ENCODE assay signal across 16 cellular contexts in the genomic region with DNA sequence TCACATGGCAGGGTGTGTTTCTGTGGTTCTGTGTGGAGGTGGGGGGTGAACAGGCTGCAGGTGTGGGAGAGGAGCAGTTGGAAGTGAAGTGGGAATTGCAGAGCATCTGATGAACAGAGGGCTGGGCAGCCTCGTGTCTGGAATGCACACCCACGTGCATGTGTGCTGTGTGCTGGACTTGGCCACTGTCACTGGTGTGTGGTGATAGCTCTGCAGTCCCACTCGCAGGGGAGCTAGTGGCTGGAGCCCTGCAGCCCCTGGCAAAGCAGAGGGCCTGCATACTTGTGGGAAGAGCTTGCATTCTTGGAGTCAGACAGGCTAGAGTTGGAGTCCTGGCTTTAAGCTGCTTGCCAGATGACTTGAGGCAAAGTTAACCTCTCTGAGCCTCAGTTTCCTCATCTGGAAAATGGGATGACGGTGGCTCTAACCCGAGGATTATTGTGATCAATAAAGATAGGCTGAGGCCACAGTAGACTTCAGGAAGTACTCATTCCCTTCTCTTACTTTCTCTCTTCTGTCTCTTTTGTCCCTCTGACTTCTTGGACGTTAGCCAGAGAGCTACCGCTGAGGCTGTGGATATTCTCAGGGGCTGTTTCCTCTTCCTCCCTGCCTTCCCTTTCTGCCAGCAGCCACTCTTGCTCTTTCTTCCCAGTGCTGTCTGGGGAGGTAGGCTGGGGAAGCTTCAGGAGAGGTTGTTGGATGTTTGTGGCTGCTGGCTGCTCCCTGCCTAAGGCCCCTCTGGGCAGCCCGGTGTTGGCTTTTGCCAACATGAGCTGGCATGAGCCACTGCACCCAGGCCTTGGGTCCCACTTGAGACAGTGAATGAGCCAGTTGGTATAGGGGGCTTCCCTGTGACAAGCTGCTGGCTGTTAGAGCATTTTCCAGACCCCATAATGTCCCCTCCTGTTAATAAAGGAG. TPM values are rescaled to one million over a fixed set of nuclear protein-coding genes. Genes with fewer than 3 reads are reported as not detected.
A peak's percentile ranks its signal among the peaks of the same experiment; 100 is the strongest.
DNase-seq lines count a peak whose midpoint lies in the region; ATAC-seq and TF ChIP-seq lines count a peak whose summit lies in the region.
"Had no signal": no experiment of that assay in that cellular context is flagged by ENCODE, and none has a peak within 500 bp of the region (broad histone marks: within the 10 kb centered on the region; RNA-seq: fewer than 3 reads in every experiment).

No MANE protein-coding gene starts in this region.

- H3K36me3 ChIP-seq in SK-N-SH (replicated peaks in 1 of 2; ENCODE audit: control insufficient read depth in 1 of 2, insufficient read depth in 2 of 2, low read length in 1 of 2) = peaks cover 5 to 33% of the 10 kb centered on the region in 2 experiments
- peaks cover 20% of the 10 kb centered on the region for H3K36me3 ChIP-seq in neural progenitor cell
- H3K36me3 ChIP-seq in spleen = peaks cover 0 to 61% (median 4%) of the 10 kb centered on the region in 6 donors

- POLR2A ChIA-PET in SK-N-SH (lab: Yijun Ruan, JAX) = interaction anchor here (0.9 to 1.9 kb wide), 5 partner anchors 9 to 19 kb away, joined by 4 to 7 read pairs (median 4); a partner anchor contains a TSS

- H3K4me1 ChIP-seq in SK-N-SH (ENCODE audit: control insufficient read depth in 1 of 2, insufficient read depth in 2 of 2, low read depth in 1 of 2, low read length in 1 of 2) (peaks cover 0 to 18% of the 10 kb centered on the region in 2 experiments; a peak in 1 of 4 replicates), neural progenitor cell (no peaks in the 10 kb centered on the region), spleen (no peaks in the 10 kb centered on the region)
- H3K4me1 ChIP-seq: esophagus muscularis mucosa had no signal

- peaks cover 61% of the 10 kb centered on the region for H3K36me3 Mint-ChIP-seq in neural progenitor cell

- DNase-seq in SK-N-SH = no peak
- peak; percentile 37 for DNase-seq in RPMI8226
- peak; percentile 29 for DNase-seq in dermis blood vessel endothelial cell
- DNase-seq in neural progenitor cell (ENCODE audit: low spot score) = no peak
- no peak for DNase-seq in NCI-H774 (lab: John Stamatoyannopoulos, UW)
- DNase-seq in spleen = no peak
- DNase-seq: activated CD4-positive, alpha-beta T cell treated with anti-CD3 and anti-CD28 coated beads, Interleukin-2, amount 50 U/mL, for 4 hours; GOT3; left cardiac atrium; NCI-H345; Right ventricle myocardium superior; stimulated activated CD4-positive, alpha-beta T cell treated with anti-CD3 and anti-CD28 coated beads, Interleukin-15, amount 100 ng/mL, for 24 hours; stimulated activated naive CD4-positive, alpha-beta T cell had no signal

- no peak for TF ChIP-seq EP300 in SK-N-SH (IDR thresholded peaks at IDR 0.05; ENCODE audit: borderline replicate concordance in 1 of 2, low read depth in 1 of 2, low read length in 1 of 2)

- no peaks in the 10 kb centered on the region for H3K27me3 ChIP-seq in SK-N-SH (ENCODE audit: insufficient read depth)
- H3K27me3 ChIP-seq in neural progenitor cell = no peaks in the 10 kb centered on the region
- H3K27me3 ChIP-seq in spleen (replicated peaks in 1 of 7) = no peaks in the 10 kb centered on the region
- H3K27me3 ChIP-seq: esophagus muscularis mucosa had no signal

- H3K27ac ChIP-seq in SK-N-SH (ENCODE audit: low read depth in 2 of 2, low read length in 1 of 2) (peak overlapping the region in 1 of 2 experiments; percentile 14; a peak in 1 of 4 replicates), neural progenitor cell (no peak overlapping the region), spleen (no peak overlapping the region)
- H3K27ac ChIP-seq: esophagus muscularis mucosa had no signal

- CTCF ChIA-PET in SK-N-SH (lab: Yijun Ruan, JAX) = interaction anchor here (1.0 to 2.0 kb wide), 3 partner anchors 17 to 54 kb away, joined by 3 to 8 read pairs (median 3); no protein-coding TSS in a partner anchor

- H2AFZ ChIP-seq in SK-N-SH (ENCODE audit: low read depth) (no peak overlapping the region), neural progenitor cell (replicated peaks) (no peak overlapping the region)

- H3K27ac Mint-ChIP-seq in neural progenitor cell = no peak overlapping the region

- no peak for TF ChIP-seq CTCF in SK-N-SH (IDR thresholded peaks at IDR 0.05)
- TF ChIP-seq CTCF in neural progenitor cell (IDR thresholded peaks at IDR 0.05) = no peak
- no peak for TF ChIP-seq CTCF in spleen (IDR thresholded peaks at IDR 0.05 in 8 of 11, conservative IDR thresholded peaks at IDR 0.05 in 3 of 11)

- ATAC-seq in SK-N-SH treated with all-trans-retinoic acid at 6 μM for 48 hours (peak; percentile 79), GM18909 (IDR thresholded peaks at IDR 0.05; ENCODE audit: poor library complexity, unreplicated experiment) (no peak)

- H3K9me2 ChIP-seq in SK-N-SH = no peaks in the 10 kb centered on the region

- intact Hi-C loops in spleen (cut with DNase I; ENCODE audit: low total_unique reads) = no loop called here

- 84% methylated on average over 8 of the region's 8 CpGs for WGBS in SK-N-SH (ENCODE audit: low lambda C conversion rate)
- 46 to 60% (median 59%) methylated on average over 6 to 8 of the region's 8 CpGs for WGBS in spleen, 5 donors

- H3K4me3 Mint-ChIP-seq in neural progenitor cell = peak overlapping the region; percentile 4

- H3K4me2 ChIP-seq in SK-N-SH (no peak overlapping the region), neural progenitor cell (no peak overlapping the region)

- peaks cover 4% of the 10 kb centered on the region for H3K27me3 Mint-ChIP-seq in neural progenitor cell (ENCODE audit: insufficient read depth, low read depth)

- no peaks in the 10 kb centered on the region for H4K20me1 ChIP-seq in SK-N-SH (ENCODE audit: insufficient read depth)
- H4K20me1 ChIP-seq in neural progenitor cell (ENCODE audit: low read depth) = peaks cover 10% of the 10 kb centered on the region

- H3K4me3 ChIP-seq in SK-N-SH (ENCODE audit: low read depth in 2 of 2, low read length in 1 of 2) (no peak overlapping the region), neural progenitor cell (no peak overlapping the region), spleen (no peak overlapping the region)
- H3K4me3 ChIP-seq: esophagus muscularis mucosa had no signal

- H3K9me3 ChIP-seq in SK-N-SH (no peaks in the 10 kb centered on the region), neural progenitor cell (ENCODE audit: low read depth) (no peaks in the 10 kb centered on the region), spleen (no peaks in the 10 kb centered on the region)
- H3K9me3 ChIP-seq: esophagus muscularis mucosa had no signal

- H3F3A ChIP-seq in SK-N-SH (replicated peaks; ENCODE audit: insufficient read depth) (no peaks in the 10 kb centered on the region), neural progenitor cell (ENCODE audit: low read depth) (peaks cover 9% of the 10 kb centered on the region)

- no peak for TF ChIP-seq POLR2A in spleen (IDR thresholded peaks at IDR 0.05)

- peaks cover 25% of the 10 kb centered on the region for H3K4me1 Mint-ChIP-seq in neural progenitor cell

- no peaks in the 10 kb centered on the region for H3K9me3 Mint-ChIP-seq in neural progenitor cell

- H3K9ac ChIP-seq in SK-N-SH (no peak overlapping the region), neural progenitor cell (no peak overlapping the region)

- no peaks in the 10 kb centered on the region for H3K79me2 ChIP-seq in SK-N-SH (ENCODE audit: insufficient read depth)
- peaks cover 34% of the 10 kb centered on the region for H3K79me2 ChIP-seq in neural progenitor cell (ENCODE audit: low read depth)

- no peak for TF ChIP-seq RAD21 in SK-N-SH (IDR thresholded peaks at IDR 0.05; ENCODE audit: low read length)

TF ChIP-seq in SK-N-SH treated with all-trans-retinoic acid at 6 μM for 48 hours, 23 proteins besides CTCF, POLR2A, EP300 and RAD21 (continues in another document):
- TF ChIP-seq PPARA (CRISPR knock-in tag; IDR thresholded peaks at IDR 0.05; ENCODE audit: borderline replicate concordance) (no peak), ZFP30 (CRISPR knock-in tag; IDR thresholded peaks at IDR 0.05) (no peak), ARNTL (CRISPR knock-in tag; IDR thresholded peaks at IDR 0.05; ENCODE audit: borderline replicate concordance, low read depth) (no peak), TCF4 (CRISPR knock-in tag; IDR thresholded peaks at IDR 0.05; ENCODE audit: borderline replicate concordance) (no peak), ISL1 (CRISPR knock-in tag; IDR thresholded peaks at IDR 0.05) (no peak)

TF ChIP-seq in SK-N-SH, 30 proteins besides CTCF, POLR2A, EP300 and RAD21 (continues in another document):
- TF ChIP-seq, protein P1, sequence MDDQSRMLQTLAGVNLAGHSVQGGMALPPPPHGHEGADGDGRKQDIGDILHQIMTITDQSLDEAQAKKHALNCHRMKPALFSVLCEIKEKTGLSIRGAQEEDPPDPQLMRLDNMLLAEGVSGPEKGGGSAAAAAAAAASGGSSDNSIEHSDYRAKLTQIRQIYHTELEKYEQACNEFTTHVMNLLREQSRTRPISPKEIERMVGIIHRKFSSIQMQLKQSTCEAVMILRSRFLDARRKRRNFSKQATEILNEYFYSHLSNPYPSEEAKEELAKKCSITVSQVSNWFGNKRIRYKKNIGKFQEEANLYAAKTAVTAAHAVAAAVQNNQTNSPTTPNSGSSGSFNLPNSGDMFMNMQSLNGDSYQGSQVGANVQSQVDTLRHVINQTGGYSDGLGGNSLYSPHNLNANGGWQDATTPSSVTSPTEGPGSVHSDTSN (IDR thresholded peaks at IDR 0.05) = no peak
- no peak for TF ChIP-seq RXRA (IDR thresholded peaks at IDR 0.05; ENCODE audit: borderline replicate concordance, low read depth)
- TF ChIP-seq, protein P2, sequence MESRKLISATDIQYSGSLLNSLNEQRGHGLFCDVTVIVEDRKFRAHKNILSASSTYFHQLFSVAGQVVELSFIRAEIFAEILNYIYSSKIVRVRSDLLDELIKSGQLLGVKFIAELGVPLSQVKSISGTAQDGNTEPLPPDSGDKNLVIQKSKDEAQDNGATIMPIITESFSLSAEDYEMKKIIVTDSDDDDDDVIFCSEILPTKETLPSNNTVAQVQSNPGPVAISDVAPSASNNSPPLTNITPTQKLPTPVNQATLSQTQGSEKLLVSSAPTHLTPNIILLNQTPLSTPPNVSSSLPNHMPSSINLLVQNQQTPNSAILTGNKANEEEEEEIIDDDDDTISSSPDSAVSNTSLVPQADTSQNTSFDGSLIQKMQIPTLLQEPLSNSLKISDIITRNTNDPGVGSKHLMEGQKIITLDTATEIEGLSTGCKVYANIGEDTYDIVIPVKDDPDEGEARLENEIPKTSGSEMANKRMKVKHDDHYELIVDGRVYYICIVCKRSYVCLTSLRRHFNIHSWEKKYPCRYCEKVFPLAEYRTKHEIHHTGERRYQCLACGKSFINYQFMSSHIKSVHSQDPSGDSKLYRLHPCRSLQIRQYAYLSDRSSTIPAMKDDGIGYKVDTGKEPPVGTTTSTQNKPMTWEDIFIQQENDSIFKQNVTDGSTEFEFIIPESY (IDR thresholded peaks at IDR 0.05; ENCODE audit: borderline replicate concordance, low read depth) = no peak
- no peak for TF ChIP-seq JUND (IDR thresholded peaks at IDR 0.05)

RNA-seq across cellular contexts. Expression of a gene that starts 18.3 kb away (rescaled TPM):
- 37.0 and 52.4 TPM in 2 replicates for polyA plus RNA-seq in SK-N-SH (2012; rRNA removed)
- polyA plus RNA-seq in SK-N-SH (2012; cell fraction: cytosol; rRNA removed) = 48.1 and 52.2 TPM in 2 replicates
- polyA plus RNA-seq in SK-N-SH (2012; cell fraction: nucleus; rRNA removed) = 18.5 and 43.2 TPM in 2 replicates
- total RNA-seq in dermis blood vessel endothelial cell = 7.5 and 21.8 TPM in 2 replicates
- 261 and 357 TPM in 2 replicates for total RNA-seq in neural progenitor cell (ENCODE audit: low replicate concordance)
- total RNA-seq in spleen = 10 to 100 TPM in 1 of 7 donors, 1 to 10 TPM in 6; 4.2 to 14.0 (median 6.8) TPM
- 1 to 10 TPM; 2.7 to 8.6 (median 6.3) TPM for polyA plus RNA-seq in spleen

Comparison
In these comparisons a context has a peak if more than half of its experiments do, and no peak if none do; other contexts are left out.
1. DNase-seq: peak in RPMI8226 (single experiment) and dermis blood vessel endothelial cell (single experiment); none in SK-N-SH (single experiment), neural progenitor cell (single experiment), NCI-H774 (single experiment) and spleen (single experiment).
2. RNA of a gene that starts 18.3 kb away (total RNA-seq): 261 to 357 TPM in neural progenitor cell; 7.5 to 21.8 TPM in dermis blood vessel endothelial cell and 4.2 to 14.0 TPM in spleen; every median in the first group is over 10 times any median in the second.